8 cellular contexts compared by ENCODE assay signal in the genomic region with DNA sequence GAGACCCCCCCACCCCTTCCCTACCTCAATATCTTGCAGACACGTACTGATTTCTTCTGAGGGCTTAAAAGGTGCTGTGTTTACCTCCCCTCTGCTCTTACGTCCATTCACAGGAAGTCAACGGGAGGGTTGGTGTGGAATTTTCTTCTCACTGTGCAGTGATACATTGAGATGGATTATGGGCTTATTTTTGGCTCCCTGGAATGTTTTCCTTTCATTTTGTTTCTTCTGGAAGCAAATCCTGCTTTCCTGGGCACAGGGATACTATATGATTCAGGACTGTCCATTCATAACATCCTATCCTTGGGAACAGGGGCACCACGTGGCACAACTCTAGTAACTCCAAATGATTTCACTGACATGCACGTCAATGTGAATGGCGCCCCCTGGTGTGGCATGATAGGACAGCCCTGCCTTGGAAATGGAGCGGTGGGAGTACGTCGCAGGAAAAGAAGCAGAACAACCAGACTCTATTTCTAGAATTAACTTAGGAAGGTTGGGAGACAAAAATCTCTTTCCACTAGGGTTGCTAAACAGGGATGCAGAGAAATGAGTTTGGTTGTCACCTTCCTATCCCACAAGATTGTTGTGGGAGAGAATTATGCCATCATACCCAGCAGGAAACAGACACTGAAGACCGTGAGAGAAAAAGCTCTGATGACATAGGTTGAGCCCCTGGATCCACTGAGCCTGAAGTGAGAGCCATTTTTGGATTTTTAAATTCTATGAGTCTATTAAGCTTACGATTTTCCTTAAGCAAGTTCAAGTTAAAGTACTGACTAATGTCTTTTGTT.
DNase-seq lines count a peak whose midpoint lies in the region; ATAC-seq, FAIRE-seq and TF ChIP-seq lines count a peak whose summit lies in the region.

No MANE protein-coding gene starts in this region.

- H3K9me3 ChIP-seq in Peyer's patch = no peaks in the 10 kb centered on the region
- H3K9me3 ChIP-seq in pancreas = no peaks in the 10 kb centered on the region

- ATAC-seq in pancreas (peak; percentile 53 to 73 (median 69)), HG03442 (IDR thresholded peaks at IDR 0.05; ENCODE audit: unreplicated experiment) (no peak)

- H3K27me3 Mint-ChIP-seq in activated T-helper 2 cell treated with anti-CD3 and anti-CD28 coated beads, Interferon-gamma antibody, Interleukin-2, Interleukin-4, amounts not matched to agents 10 μg/mL and 5 μg/mL and 100 μg/mL, durations not matched to agents 14 hours and 24 hours and 36 hours (ENCODE audit: low read depth) = peaks cover 16% of the 10 kb centered on the region

- FAIRE-seq in pancreas (lab: Jason Lieb, UNC) = no peak

- intact Hi-C loops in activated T-helper 2 cell treated with anti-CD3 and anti-CD28 coated beads, Interferon-gamma antibody, Interleukin-2, Interleukin-4, amounts not matched to agents 10 μg/mL and 5 μg/mL and 100 μg/mL, durations not matched to agents 14 hours and 24 hours and 36 hours (cut with micrococcal nuclease) = no loop called here
- intact Hi-C loops in pancreas (cut with DNase I) = loop anchor here in 2 of 3 donors (5.0 to 10.0 kb wide), 2 partner anchors 42 to 180 kb away; partner anchors contain the start of gene RAG1 (in 1 of the 2)

- H3K9me3 Mint-ChIP-seq in activated T-helper 2 cell treated with anti-CD3 and anti-CD28 coated beads, Interferon-gamma antibody, Interleukin-2, Interleukin-4, amounts not matched to agents 10 μg/mL and 5 μg/mL and 100 μg/mL, durations not matched to agents 14 hours and 24 hours and 36 hours = no peaks in the 10 kb centered on the region

- DNase-seq in G401 (ENCODE audit: low spot score) (peak; percentile 31), HL-60 (ENCODE audit: low read depth in 1 of 2, low spot score in 1 of 2) (peak; percentile 44 to 74), Peyer's patch (peak; percentile 44 to 85 (median 72)), germinal center (ENCODE audit: low spot score) (peak; percentile 29), pancreas (peak; percentile 45 to 87 (median 68)), ureter (ENCODE audit: low spot score) (peak; percentile 56)
- DNase-seq in activated T-helper 2 cell treated with anti-CD3 and anti-CD28 coated beads, Interferon-gamma antibody, Interleukin-2, Interleukin-4, amounts not matched to agents 10 μg/mL and 5 μg/mL and 100 μg/mL, durations not matched to agents 14 hours and 24 hours and 36 hours (ENCODE audit: low spot score) = peak; percentile 36

- no peak overlapping the region for H3K4me3 Mint-ChIP-seq in activated T-helper 2 cell treated with anti-CD3 and anti-CD28 coated beads, Interferon-gamma antibody, Interleukin-2, Interleukin-4, amounts not matched to agents 10 μg/mL and 5 μg/mL and 100 μg/mL, durations not matched to agents 14 hours and 24 hours and 36 hours (ENCODE audit: low read depth)

- no peak overlapping the region for H3K27ac Mint-ChIP-seq in activated T-helper 2 cell treated with anti-CD3 and anti-CD28 coated beads, Interferon-gamma antibody, Interleukin-2, Interleukin-4, amounts not matched to agents 10 μg/mL and 5 μg/mL and 100 μg/mL, durations not matched to agents 14 hours and 24 hours and 36 hours

- H3K4me1 Mint-ChIP-seq in activated T-helper 2 cell treated with anti-CD3 and anti-CD28 coated beads, Interferon-gamma antibody, Interleukin-2, Interleukin-4, amounts not matched to agents 10 μg/mL and 5 μg/mL and 100 μg/mL, durations not matched to agents 14 hours and 24 hours and 36 hours (ENCODE audit: low read depth) = peaks cover 6% of the 10 kb centered on the region

- H3K27ac ChIP-seq in HL-60 (replicated peaks) (no peak overlapping the region), Peyer's patch (no peak overlapping the region), pancreas (no peak overlapping the region)

- 20 to 27% methylated on average over 11 of the region's 11 CpGs for WGBS in pancreas, 2 donors

- H3K27me3 ChIP-seq in HL-60 (ENCODE audit: insufficient read depth, poor library complexity, severe bottlenecking) (peaks cover 3% of the 10 kb centered on the region), Peyer's patch (no peaks in the 10 kb centered on the region), pancreas (peaks cover 0 to 3% (median 0%) of the 10 kb centered on the region in 4 donors)

- H3K36me3 ChIP-seq in Peyer's patch (no peaks in the 10 kb centered on the region), pancreas (no peaks in the 10 kb centered on the region)

- TF ChIP-seq CTCF in HL-60 (IDR thresholded peaks at IDR 0.05; ENCODE audit: insufficient read depth, low read length) (peak; percentile 72), Peyer's patch (IDR thresholded peaks at IDR 0.05) (peak in 5 of 6 experiments; percentile 8 to 61 (median 53)), pancreas (IDR thresholded peaks at IDR 0.05) (peak; percentile 52 to 72 (median 64))

- no peaks in the 10 kb centered on the region for H3K4me1 ChIP-seq in Peyer's patch
- no peaks in the 10 kb centered on the region for H3K4me1 ChIP-seq in pancreas

- TF ChIP-seq POLR2A in Peyer's patch (IDR thresholded peaks at IDR 0.05) = no peak

- H3K36me3 Mint-ChIP-seq in activated T-helper 2 cell treated with anti-CD3 and anti-CD28 coated beads, Interferon-gamma antibody, Interleukin-2, Interleukin-4, amounts not matched to agents 10 μg/mL and 5 μg/mL and 100 μg/mL, durations not matched to agents 14 hours and 24 hours and 36 hours (ENCODE audit: low read depth) = no peaks in the 10 kb centered on the region

- in situ Hi-C loops in G401 (cut with HindIII; ENCODE audit: low sequenced_read_pairs) = no loop called here

- H3K4me3 ChIP-seq in HL-60 (replicated peaks; ENCODE audit: insufficient read depth, low read length) (no peak overlapping the region), Peyer's patch (no peak overlapping the region), pancreas (no peak overlapping the region)
